ENCODE assay signal across 1 cellular context in genomic region chr6:56794421-56794820, GRCh38.
A peak's percentile ranks its signal among the peaks of the same experiment; 100 is the strongest.
TF ChIP-seq lines count a peak whose summit lies in the region.

No MANE protein-coding gene starts in this region.

TF ChIP-seq in WTC11, 78 proteins besides CTCF, POLR2A, EP300 and RAD21 (continued from another document):
- TF ChIP-seq, protein P1, sequence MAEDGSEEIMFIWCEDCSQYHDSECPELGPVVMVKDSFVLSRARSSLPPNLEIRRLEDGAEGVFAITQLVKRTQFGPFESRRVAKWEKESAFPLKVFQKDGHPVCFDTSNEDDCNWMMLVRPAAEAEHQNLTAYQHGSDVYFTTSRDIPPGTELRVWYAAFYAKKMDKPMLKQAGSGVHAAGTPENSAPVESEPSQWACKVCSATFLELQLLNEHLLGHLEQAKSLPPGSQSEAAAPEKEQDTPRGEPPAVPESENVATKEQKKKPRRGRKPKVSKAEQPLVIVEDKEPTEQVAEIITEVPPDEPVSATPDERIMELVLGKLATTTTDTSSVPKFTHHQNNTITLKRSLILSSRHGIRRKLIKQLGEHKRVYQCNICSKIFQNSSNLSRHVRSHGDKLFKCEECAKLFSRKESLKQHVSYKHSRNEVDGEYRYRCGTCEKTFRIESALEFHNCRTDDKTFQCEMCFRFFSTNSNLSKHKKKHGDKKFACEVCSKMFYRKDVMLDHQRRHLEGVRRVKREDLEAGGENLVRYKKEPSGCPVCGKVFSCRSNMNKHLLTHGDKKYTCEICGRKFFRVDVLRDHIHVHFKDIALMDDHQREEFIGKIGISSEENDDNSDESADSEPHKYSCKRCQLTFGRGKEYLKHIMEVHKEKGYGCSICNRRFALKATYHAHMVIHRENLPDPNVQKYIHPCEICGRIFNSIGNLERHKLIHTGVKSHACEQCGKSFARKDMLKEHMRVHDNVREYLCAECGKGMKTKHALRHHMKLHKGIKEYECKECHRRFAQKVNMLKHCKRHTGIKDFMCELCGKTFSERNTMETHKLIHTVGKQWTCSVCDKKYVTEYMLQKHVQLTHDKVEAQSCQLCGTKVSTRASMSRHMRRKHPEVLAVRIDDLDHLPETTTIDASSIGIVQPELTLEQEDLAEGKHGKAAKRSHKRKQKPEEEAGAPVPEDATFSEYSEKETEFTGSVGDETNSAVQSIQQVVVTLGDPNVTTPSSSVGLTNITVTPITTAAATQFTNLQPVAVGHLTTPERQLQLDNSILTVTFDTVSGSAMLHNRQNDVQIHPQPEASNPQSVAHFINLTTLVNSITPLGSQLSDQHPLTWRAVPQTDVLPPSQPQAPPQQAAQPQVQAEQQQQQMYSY (CRISPR knock-in tag; IDR thresholded peaks at IDR 0.05) = no peak
- TF ChIP-seq E2F4 (CRISPR knock-in tag; IDR thresholded peaks at IDR 0.05; ENCODE audit: borderline replicate concordance, low read depth) = no peak
- TF ChIP-seq ZNF232 (CRISPR knock-in tag; IDR thresholded peaks at IDR 0.05) = no peak
- no peak for TF ChIP-seq ERG (CRISPR knock-in tag; IDR thresholded peaks at IDR 0.05)
- no peak for TF ChIP-seq ZNF671 (CRISPR knock-in tag; IDR thresholded peaks at IDR 0.05)
- TF ChIP-seq ZNF396 (CRISPR knock-in tag; IDR thresholded peaks at IDR 0.05; ENCODE audit: borderline replicate concordance) = peak; percentile 88; the same call in 1 of the 2 replicates
- TF ChIP-seq, protein P2, sequence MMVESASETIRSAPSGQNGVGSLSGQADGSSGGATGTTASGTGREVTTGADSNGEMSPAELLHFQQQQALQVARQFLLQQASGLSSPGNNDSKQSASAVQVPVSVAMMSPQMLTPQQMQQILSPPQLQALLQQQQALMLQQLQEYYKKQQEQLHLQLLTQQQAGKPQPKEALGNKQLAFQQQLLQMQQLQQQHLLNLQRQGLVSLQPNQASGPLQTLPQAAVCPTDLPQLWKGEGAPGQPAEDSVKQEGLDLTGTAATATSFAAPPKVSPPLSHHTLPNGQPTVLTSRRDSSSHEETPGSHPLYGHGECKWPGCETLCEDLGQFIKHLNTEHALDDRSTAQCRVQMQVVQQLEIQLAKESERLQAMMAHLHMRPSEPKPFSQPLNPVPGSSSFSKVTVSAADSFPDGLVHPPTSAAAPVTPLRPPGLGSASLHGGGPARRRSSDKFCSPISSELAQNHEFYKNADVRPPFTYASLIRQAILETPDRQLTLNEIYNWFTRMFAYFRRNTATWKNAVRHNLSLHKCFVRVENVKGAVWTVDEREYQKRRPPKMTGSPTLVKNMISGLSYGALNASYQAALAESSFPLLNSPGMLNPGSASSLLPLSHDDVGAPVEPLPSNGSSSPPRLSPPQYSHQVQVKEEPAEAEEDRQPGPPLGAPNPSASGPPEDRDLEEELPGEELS (CRISPR knock-in tag; IDR thresholded peaks at IDR 0.05) = no peak
- TF ChIP-seq E2F1 (CRISPR knock-in tag; IDR thresholded peaks at IDR 0.05) = no peak
- no peak for TF ChIP-seq ZMAT4 (CRISPR knock-in tag; IDR thresholded peaks at IDR 0.05)
- TF ChIP-seq, protein P3, sequence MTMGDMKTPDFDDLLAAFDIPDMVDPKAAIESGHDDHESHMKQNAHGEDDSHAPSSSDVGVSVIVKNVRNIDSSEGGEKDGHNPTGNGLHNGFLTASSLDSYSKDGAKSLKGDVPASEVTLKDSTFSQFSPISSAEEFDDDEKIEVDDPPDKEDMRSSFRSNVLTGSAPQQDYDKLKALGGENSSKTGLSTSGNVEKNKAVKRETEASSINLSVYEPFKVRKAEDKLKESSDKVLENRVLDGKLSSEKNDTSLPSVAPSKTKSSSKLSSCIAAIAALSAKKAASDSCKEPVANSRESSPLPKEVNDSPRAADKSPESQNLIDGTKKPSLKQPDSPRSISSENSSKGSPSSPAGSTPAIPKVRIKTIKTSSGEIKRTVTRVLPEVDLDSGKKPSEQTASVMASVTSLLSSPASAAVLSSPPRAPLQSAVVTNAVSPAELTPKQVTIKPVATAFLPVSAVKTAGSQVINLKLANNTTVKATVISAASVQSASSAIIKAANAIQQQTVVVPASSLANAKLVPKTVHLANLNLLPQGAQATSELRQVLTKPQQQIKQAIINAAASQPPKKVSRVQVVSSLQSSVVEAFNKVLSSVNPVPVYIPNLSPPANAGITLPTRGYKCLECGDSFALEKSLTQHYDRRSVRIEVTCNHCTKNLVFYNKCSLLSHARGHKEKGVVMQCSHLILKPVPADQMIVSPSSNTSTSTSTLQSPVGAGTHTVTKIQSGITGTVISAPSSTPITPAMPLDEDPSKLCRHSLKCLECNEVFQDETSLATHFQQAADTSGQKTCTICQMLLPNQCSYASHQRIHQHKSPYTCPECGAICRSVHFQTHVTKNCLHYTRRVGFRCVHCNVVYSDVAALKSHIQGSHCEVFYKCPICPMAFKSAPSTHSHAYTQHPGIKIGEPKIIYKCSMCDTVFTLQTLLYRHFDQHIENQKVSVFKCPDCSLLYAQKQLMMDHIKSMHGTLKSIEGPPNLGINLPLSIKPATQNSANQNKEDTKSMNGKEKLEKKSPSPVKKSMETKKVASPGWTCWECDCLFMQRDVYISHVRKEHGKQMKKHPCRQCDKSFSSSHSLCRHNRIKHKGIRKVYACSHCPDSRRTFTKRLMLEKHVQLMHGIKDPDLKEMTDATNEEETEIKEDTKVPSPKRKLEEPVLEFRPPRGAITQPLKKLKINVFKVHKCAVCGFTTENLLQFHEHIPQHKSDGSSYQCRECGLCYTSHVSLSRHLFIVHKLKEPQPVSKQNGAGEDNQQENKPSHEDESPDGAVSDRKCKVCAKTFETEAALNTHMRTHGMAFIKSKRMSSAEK (CRISPR knock-in tag; IDR thresholded peaks at IDR 0.05; ENCODE audit: borderline replicate concordance) = no peak
- TF ChIP-seq AFF4 (CRISPR knock-in tag; IDR thresholded peaks at IDR 0.05; ENCODE audit: borderline replicate concordance) = no peak
- 0 out of 2 replicates have a peak, but pooled peaks have one; percentile 8 for TF ChIP-seq SP1 (CRISPR knock-in tag; conservative IDR thresholded peaks at IDR 0.05)
- no peak; the same call in 1 of the 2 replicates for TF ChIP-seq MXD4 (CRISPR knock-in tag; IDR thresholded peaks at IDR 0.05; ENCODE audit: borderline replicate concordance)
- no peak for TF ChIP-seq KAT7 (CRISPR knock-in tag; IDR thresholded peaks at IDR 0.05; ENCODE audit: borderline replicate concordance)
- TF ChIP-seq ZNF121 (CRISPR knock-in tag; IDR thresholded peaks at IDR 0.05) = no peak
